In the genomic region with DNA sequence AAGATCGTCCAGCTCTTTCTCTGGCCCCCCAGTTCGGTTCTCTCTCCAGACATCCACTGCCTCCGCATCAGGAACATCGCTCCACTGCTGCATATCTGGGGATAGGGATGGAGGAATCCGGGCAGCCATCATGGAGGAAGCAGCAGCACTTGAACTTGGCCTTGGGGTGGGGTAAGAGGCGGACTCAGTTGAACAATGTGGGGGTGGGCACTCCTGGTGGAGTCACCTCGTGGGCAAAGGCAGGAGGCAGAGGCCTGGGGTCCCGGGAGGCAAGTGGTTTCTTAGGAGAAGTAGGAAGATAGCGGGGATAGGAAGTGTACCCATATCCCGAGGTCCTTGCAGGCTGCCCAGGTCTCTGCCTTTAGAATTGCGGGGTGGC, we compare ENCODE assay signal across 8 cellular contexts.
DNase-seq lines count a peak whose midpoint lies in the region; ATAC-seq and TF ChIP-seq lines count a peak whose summit lies in the region.

No MANE protein-coding gene starts in this region.

- H3K27ac Mint-ChIP-seq in Caco-2 (ENCODE audit: unreplicated experiment), result no peak overlapping the region

- CTCF ChIA-PET in Caco-2 (lab: Charles Lee), result interaction anchor here (0.6 to 2.7 kb wide), 19 partner anchors 7 to 987 kb away, joined by 3 to 68 read pairs (median 3); partner anchors contain the start of genes ACADSB and IKZF5

- H3K79me2 ChIP-seq in OCI-LY3 (ENCODE audit: low read length), result no peaks in the 10 kb centered on the region
- no peaks in the 10 kb centered on the region for H3K79me2 ChIP-seq in parathyroid adenoma

- no peaks in the 10 kb centered on the region for H3K9me3 Mint-ChIP-seq in Caco-2 (ENCODE audit: unreplicated experiment)

- peaks cover 13% of the 10 kb centered on the region for H3K4me1 Mint-ChIP-seq in Caco-2 (ENCODE audit: low read depth, unreplicated experiment)

- H3K27me3 ChIP-seq in Caco-2 (replicated peaks; ENCODE audit: control insufficient read depth, insufficient read depth, low read length), result no peaks in the 10 kb centered on the region
- 0 out of 2 replicates have a peak, but pooled peaks cover 6% of the 10 kb centered on the region for H3K27me3 ChIP-seq in OCI-LY3 (ENCODE audit: low read depth, low read length)
- H3K27me3 ChIP-seq in parathyroid adenoma (ENCODE audit: control insufficient read depth, insufficient read depth, low read length), result peaks cover 9% of the 10 kb centered on the region

- no peaks in the 10 kb centered on the region for H3K9me3 ChIP-seq in Caco-2
- no peaks in the 10 kb centered on the region for H3K9me3 ChIP-seq in OCI-LY3 (ENCODE audit: insufficient read depth, low read length)
- H3K9me3 ChIP-seq in parathyroid adenoma (ENCODE audit: control insufficient read depth, low read length), result no peaks in the 10 kb centered on the region

- no peak for ATAC-seq in GM21825 (IDR thresholded peaks at IDR 0.05; ENCODE audit: unreplicated experiment)

- H3K27ac ChIP-seq in OCI-LY3 (ENCODE audit: low read length), result no peak overlapping the region
- no peak overlapping the region for H3K27ac ChIP-seq in parathyroid adenoma
- no peak overlapping the region for H3K27ac ChIP-seq in substantia nigra (ENCODE audit: low read depth, low read length, poor library complexity, severe bottlenecking)

- POLR2A ChIA-PET in Caco-2 (lab: Charles Lee), result interaction anchor here (1.0 kb wide), 1 partner anchor 394 kb away, joined by 5 read pairs; no protein-coding TSS in a partner anchor

- H3K4me3 Mint-ChIP-seq in Caco-2 (ENCODE audit: unreplicated experiment), result peak overlapping the region; percentile 67

- H3K36me3 ChIP-seq in Caco-2 (ENCODE audit: control insufficient read depth, insufficient read depth, low read length), result no peaks in the 10 kb centered on the region
- H3K36me3 ChIP-seq in OCI-LY3 (replicated peaks; ENCODE audit: low read depth, low read length), result no peaks in the 10 kb centered on the region
- H3K36me3 ChIP-seq in parathyroid adenoma (ENCODE audit: control insufficient read depth, insufficient read depth, low read length), result no peaks in the 10 kb centered on the region

- peak overlapping the region; percentile 99 for H2AFZ ChIP-seq in OCI-LY3 (ENCODE audit: low read depth, low read length)
- peak overlapping the region; percentile 79 for H2AFZ ChIP-seq in parathyroid adenoma

- H3K27me3 Mint-ChIP-seq in Caco-2 (ENCODE audit: insufficient read depth, unreplicated experiment), result peaks cover 6% of the 10 kb centered on the region

- BruUV-seq in Caco-2 (replicated peaks; lab: Mats Ljungman, UMichigan), result no TSS peak

- TF ChIP-seq CTCF in Caco-2 (IDR thresholded peaks at IDR 0.05; ENCODE audit: insufficient read depth in 1 of 2, low read depth in 1 of 2, low read length in 1 of 2, severe bottlenecking in 1 of 2, unreplicated experiment in 1 of 2) (no peak), OCI-LY3 (IDR thresholded peaks at IDR 0.05; ENCODE audit: low read depth, low read length) (no peak), fibroblast of pulmonary artery (IDR thresholded peaks at IDR 0.05; ENCODE audit: low read length, missing control alignments) (no peak), parathyroid adenoma (IDR thresholded peaks at IDR 0.05) (no peak)

- intact Hi-C loops in Caco-2 (cut with micrococcal nuclease; ENCODE audit: unreplicated experiment), result loop anchor here (5.0 kb wide), 2 partner anchors 97 to 507 kb away; partner anchors contain the start of gene CHST15

- H3K4me3 ChIP-seq in Caco-2 (ENCODE audit: low read depth, low read length) (peak overlapping the region; percentile 5), OCI-LY3 (ENCODE audit: low read length) (peak overlapping the region; percentile 95), fibroblast of pulmonary artery (replicated peaks; ENCODE audit: low read depth, low read length) (no peak overlapping the region), parathyroid adenoma (ENCODE audit: low read depth, low read length) (no peak overlapping the region)

- DNase-seq in Caco-2 (peak in 1 of 2 experiments; percentile 13), fibroblast of pulmonary artery (ENCODE audit: low read depth) (peak; percentile 7), NCI-H1694 treated with DMSO at 0.1 percent for 48 hours (lab: John Stamatoyannopoulos, UW) (no peak), amygdala (lab: John Stamatoyannopoulos, UW) (no peak), substantia nigra (lab: John Stamatoyannopoulos, UW) (no peak)

- no peaks in the 10 kb centered on the region for H4K20me1 ChIP-seq in OCI-LY3 (ENCODE audit: insufficient read depth, low read length)

- H3K36me3 Mint-ChIP-seq in Caco-2 (ENCODE audit: insufficient read depth, unreplicated experiment), result peaks cover 34% of the 10 kb centered on the region

- peak overlapping the region; percentile 65 for H3K9ac ChIP-seq in OCI-LY3 (ENCODE audit: low read length)
- H3K9ac ChIP-seq in parathyroid adenoma, result no peak overlapping the region

- H3K4me1 ChIP-seq in Caco-2 (peaks cover 9% of the 10 kb centered on the region; the same call in 1 of the 2 replicates), OCI-LY3 (ENCODE audit: low read length) (peaks cover 7% of the 10 kb centered on the region; the same call in 1 of the 2 replicates), parathyroid adenoma (no peaks in the 10 kb centered on the region)

- peak overlapping the region; percentile 97 for H3K4me2 ChIP-seq in OCI-LY3 (ENCODE audit: low read length)
- H3K4me2 ChIP-seq in parathyroid adenoma (ENCODE audit: low read length), result peak overlapping the region; percentile 18

Comparison
In these comparisons a context has a peak if more than half of its experiments do, and no peak if none do; other contexts are left out.
1. H3K4me3 ChIP-seq: peak in Caco-2 (single experiment) and OCI-LY3 (single experiment); none in fibroblast of pulmonary artery (single experiment) and parathyroid adenoma (single experiment).